In the genomic region with DNA sequence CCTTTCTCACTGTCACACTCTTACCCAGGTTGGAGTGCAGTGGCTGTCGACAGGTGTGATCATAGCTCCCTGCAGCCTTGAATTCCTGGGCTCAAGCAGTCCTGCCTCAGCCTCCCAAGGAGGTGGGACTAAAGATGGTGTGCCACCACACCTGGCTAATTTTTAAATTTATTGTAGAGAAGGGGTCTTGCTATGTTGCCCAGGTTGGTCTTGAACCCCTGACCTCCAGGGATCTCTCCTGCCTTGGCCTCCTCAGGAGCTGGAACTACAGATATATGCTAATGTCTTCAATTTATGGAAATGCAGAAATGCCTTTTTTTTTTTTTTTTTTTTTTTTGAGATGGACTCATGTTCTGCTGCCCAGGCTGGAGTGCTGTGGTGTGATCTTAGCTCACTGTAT, we compare ENCODE assay signal across 2 cellular contexts.
TF ChIP-seq lines count a peak whose summit lies in the region.

No MANE protein-coding gene starts in this region.

TF ChIP-seq in GM23338, 12 proteins besides CTCF, POLR2A, EP300 and RAD21 (continues in another document):
- TF ChIP-seq ZNF114 (CRISPR knock-in tag; IDR thresholded peaks at IDR 0.05) (no peak), ZNF331 (CRISPR knock-in tag; IDR thresholded peaks at IDR 0.05; ENCODE audit: low read depth) (no peak), NANOG (IDR thresholded peaks at IDR 0.05; ENCODE audit: borderline replicate concordance) (no peak), CREB1 (CRISPR knock-in tag; IDR thresholded peaks at IDR 0.05; ENCODE audit: low read depth) (no peak), EZH2phosphoT487 (IDR thresholded peaks at IDR 0.05; ENCODE audit: unreplicated experiment) (no peak), EZH2 (IDR thresholded peaks at IDR 0.05; ENCODE audit: low read depth, unreplicated experiment) (no peak), STAT1 (IDR thresholded peaks at IDR 0.05; ENCODE audit: unreplicated experiment) (no peak), POLR2AphosphoS5 (IDR thresholded peaks at IDR 0.05; ENCODE audit: low read depth) (no peak)
- TF ChIP-seq, protein P1, sequence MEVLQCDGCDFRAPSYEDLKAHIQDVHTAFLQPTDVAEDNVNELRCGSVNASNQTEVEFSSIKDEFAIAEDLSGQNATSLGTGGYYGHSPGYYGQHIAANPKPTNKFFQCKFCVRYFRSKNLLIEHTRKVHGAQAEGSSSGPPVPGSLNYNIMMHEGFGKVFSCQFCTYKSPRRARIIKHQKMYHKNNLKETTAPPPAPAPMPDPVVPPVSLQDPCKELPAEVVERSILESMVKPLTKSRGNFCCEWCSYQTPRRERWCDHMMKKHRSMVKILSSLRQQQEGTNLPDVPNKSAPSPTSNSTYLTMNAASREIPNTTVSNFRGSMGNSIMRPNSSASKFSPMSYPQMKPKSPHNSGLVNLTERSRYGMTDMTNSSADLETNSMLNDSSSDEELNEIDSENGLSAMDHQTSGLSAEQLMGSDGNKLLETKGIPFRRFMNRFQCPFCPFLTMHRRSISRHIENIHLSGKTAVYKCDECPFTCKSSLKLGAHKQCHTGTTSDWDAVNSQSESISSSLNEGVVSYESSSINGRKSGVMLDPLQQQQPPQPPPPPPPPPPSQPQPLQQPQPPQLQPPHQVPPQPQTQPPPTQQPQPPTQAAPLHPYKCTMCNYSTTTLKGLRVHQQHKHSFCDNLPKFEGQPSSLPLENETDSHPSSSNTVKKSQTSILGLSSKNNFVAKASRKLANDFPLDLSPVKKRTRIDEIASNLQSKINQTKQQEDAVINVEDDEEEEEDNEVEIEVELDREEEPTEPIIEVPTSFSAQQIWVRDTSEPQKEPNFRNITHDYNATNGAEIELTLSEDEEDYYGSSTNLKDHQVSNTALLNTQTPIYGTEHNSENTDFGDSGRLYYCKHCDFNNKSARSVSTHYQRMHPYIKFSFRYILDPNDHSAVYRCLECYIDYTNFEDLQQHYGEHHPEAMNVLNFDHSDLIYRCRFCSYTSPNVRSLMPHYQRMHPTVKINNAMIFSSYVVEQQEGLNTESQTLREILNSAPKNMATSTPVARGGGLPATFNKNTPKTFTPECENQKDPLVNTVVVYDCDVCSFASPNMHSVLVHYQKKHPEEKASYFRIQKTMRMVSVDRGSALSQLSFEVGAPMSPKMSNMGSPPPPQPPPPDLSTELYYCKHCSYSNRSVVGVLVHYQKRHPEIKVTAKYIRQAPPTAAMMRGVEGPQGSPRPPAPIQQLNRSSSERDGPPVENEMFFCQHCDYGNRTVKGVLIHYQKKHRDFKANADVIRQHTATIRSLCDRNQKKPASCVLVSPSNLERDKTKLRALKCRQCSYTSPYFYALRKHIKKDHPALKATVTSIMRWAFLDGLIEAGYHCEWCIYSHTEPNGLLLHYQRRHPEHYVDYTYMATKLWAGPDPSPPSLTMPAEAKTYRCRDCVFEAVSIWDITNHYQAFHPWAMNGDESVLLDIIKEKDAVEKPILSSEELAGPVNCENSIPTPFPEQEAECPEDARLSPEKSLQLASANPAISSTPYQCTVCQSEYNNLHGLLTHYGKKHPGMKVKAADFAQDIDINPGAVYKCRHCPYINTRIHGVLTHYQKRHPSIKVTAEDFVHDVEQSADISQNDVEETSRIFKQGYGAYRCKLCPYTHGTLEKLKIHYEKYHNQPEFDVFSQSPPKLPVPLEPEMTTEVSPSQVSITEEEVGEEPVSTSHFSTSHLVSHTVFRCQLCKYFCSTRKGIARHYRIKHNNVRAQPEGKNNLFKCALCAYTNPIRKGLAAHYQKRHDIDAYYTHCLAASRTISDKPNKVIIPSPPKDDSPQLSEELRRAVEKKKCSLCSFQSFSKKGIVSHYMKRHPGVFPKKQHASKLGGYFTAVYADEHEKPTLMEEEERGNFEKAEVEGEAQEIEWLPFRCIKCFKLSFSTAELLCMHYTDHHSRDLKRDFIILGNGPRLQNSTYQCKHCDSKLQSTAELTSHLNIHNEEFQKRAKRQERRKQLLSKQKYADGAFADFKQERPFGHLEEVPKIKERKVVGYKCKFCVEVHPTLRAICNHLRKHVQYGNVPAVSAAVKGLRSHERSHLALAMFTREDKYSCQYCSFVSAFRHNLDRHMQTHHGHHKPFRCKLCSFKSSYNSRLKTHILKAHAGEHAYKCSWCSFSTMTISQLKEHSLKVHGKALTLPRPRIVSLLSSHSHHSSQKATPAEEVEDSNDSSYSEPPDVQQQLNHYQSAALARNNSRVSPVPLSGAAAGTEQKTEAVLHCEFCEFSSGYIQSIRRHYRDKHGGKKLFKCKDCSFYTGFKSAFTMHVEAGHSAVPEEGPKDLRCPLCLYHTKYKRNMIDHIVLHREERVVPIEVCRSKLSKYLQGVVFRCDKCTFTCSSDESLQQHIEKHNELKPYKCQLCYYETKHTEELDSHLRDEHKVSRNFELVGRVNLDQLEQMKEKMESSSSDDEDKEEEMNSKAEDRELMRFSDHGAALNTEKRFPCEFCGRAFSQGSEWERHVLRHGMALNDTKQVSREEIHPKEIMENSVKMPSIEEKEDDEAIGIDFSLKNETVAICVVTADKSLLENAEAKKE (CRISPR knock-in tag; IDR thresholded peaks at IDR 0.05) = no peak
- TF ChIP-seq, protein P2, sequence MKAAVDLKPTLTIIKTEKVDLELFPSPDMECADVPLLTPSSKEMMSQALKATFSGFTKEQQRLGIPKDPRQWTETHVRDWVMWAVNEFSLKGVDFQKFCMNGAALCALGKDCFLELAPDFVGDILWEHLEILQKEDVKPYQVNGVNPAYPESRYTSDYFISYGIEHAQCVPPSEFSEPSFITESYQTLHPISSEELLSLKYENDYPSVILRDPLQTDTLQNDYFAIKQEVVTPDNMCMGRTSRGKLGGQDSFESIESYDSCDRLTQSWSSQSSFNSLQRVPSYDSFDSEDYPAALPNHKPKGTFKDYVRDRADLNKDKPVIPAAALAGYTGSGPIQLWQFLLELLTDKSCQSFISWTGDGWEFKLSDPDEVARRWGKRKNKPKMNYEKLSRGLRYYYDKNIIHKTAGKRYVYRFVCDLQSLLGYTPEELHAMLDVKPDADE (IDR thresholded peaks at IDR 0.05) = no peak

TF ChIP-seq in K562, 482 proteins besides CTCF, POLR2A, EP300 and RAD21:
- TF ChIP-seq, protein P3, sequence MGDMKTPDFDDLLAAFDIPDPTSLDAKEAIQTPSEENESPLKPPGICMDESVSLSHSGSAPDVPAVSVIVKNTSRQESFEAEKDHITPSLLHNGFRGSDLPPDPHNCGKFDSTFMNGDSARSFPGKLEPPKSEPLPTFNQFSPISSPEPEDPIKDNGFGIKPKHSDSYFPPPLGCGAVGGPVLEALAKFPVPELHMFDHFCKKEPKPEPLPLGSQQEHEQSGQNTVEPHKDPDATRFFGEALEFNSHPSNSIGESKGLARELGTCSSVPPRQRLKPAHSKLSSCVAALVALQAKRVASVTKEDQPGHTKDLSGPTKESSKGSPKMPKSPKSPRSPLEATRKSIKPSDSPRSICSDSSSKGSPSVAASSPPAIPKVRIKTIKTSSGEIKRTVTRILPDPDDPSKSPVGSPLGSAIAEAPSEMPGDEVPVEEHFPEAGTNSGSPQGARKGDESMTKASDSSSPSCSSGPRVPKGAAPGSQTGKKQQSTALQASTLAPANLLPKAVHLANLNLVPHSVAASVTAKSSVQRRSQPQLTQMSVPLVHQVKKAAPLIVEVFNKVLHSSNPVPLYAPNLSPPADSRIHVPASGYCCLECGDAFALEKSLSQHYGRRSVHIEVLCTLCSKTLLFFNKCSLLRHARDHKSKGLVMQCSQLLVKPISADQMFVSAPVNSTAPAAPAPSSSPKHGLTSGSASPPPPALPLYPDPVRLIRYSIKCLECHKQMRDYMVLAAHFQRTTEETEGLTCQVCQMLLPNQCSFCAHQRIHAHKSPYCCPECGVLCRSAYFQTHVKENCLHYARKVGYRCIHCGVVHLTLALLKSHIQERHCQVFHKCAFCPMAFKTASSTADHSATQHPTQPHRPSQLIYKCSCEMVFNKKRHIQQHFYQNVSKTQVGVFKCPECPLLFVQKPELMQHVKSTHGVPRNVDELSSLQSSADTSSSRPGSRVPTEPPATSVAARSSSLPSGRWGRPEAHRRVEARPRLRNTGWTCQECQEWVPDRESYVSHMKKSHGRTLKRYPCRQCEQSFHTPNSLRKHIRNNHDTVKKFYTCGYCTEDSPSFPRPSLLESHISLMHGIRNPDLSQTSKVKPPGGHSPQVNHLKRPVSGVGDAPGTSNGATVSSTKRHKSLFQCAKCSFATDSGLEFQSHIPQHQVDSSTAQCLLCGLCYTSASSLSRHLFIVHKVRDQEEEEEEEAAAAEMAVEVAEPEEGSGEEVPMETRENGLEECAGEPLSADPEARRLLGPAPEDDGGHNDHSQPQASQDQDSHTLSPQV (IDR thresholded peaks at IDR 0.05) = no peak
- TF ChIP-seq ZNF121 (CRISPR knock-in tag; conservative IDR thresholded peaks at IDR 0.05) (peak; percentile 81), CREB1 (IDR thresholded peaks at IDR 0.05) (no peak), CREB1 (CRISPR knock-in tag; IDR thresholded peaks at IDR 0.05) (no peak), KHSRP (IDR thresholded peaks at IDR 0.05) (no peak)
